ENCODE assay signal across 24 cellular contexts in the genomic region with DNA sequence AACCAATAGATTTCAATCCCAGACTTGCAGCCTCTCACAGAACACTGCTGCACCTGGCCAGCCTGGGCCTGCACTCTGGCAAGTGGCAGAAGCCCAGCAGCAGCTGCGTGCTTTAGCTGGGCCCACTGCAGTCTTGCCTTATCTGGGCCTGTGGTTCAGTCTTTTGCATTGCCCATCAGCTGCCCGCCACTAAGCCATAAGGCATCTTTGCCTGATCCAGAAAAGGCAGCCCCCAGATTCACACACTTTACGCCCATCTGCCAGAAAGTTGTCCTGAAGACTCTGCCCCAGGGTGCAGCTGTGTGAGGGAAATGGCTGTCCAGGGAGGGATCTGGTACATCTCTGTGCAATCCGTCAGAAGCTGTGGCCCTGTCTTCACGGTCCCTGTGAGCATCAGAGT.
DNase-seq lines count a peak whose midpoint lies in the region; ATAC-seq and TF ChIP-seq lines count a peak whose summit lies in the region.
"Had no signal": no experiment of that assay in that cellular context is flagged by ENCODE, and none has a peak within 500 bp of the region (broad histone marks: within the 10 kb centered on the region; RNA-seq: fewer than 3 reads in every experiment).

No MANE protein-coding gene starts in this region.

- H3K27me3 Mint-ChIP-seq in nephron (ENCODE audit: low read depth), result no peaks in the 10 kb centered on the region
- H3K27me3 Mint-ChIP-seq in activated CD4-positive, alpha-beta T cell treated with anti-CD3 and anti-CD28 coated beads, Interleukin-2, amount 10 ng/mL, durations not matched to agents 7 days and 5 days, result no peaks in the 10 kb centered on the region
- H3K27me3 Mint-ChIP-seq: stimulated activated naive CD8-positive, alpha-beta T cell treated with anti-CD3 and anti-CD28 coated beads, Interleukin-15, amount 100 ng/mL, for 72 hours had no signal

- H3K36me3 ChIP-seq in psoas muscle (ENCODE audit: insufficient read depth in 1 of 2, low read depth in 1 of 2), result no peaks in the 10 kb centered on the region
- H3K36me3 ChIP-seq: ovary, tibial artery had no signal

- H3K27ac Mint-ChIP-seq in nephron, result peak overlapping the region; percentile 62 to 71 (median 67)
- no peak overlapping the region for H3K27ac Mint-ChIP-seq in activated CD4-positive, alpha-beta T cell treated with anti-CD3 and anti-CD28 coated beads, Interleukin-2, amount 10 ng/mL, durations not matched to agents 7 days and 5 days
- H3K27ac Mint-ChIP-seq: activated CD4-positive, alpha-beta memory T cell treated with anti-CD3 and anti-CD28 coated beads, Interleukin-2, amount 10 ng/mL, durations not matched to agents 7 days and 5 days; naive thymus-derived CD8-positive, alpha-beta T cell; stimulated activated naive CD8-positive, alpha-beta T cell treated with anti-CD3 and anti-CD28 coated beads, Interleukin-15, amount 100 ng/mL, for 72 hours had no signal

- peaks cover 4% of the 10 kb centered on the region for H3K36me3 Mint-ChIP-seq in nephron (ENCODE audit: low read depth)
- H3K36me3 Mint-ChIP-seq in activated CD4-positive, alpha-beta T cell treated with anti-CD3 and anti-CD28 coated beads, Interleukin-2, amount 10 ng/mL, durations not matched to agents 7 days and 5 days (ENCODE audit: low read depth), result no peaks in the 10 kb centered on the region
- H3K36me3 Mint-ChIP-seq: naive thymus-derived CD8-positive, alpha-beta T cell had no signal

- CTCF ChIA-PET in activated CD4-positive, alpha-beta T cell treated with anti-CD3 and anti-CD28 coated beads, Interleukin-2, amount 10 ng/mL, durations not matched to agents 7 days and 5 days (lab: Charles Lee), result no interaction called here

- H3K9me3 ChIP-seq in psoas muscle, result no peaks in the 10 kb centered on the region
- H3K9me3 ChIP-seq: ovary, tibial artery had no signal

- no peak overlapping the region for H3K27ac ChIP-seq in psoas muscle
- H3K27ac ChIP-seq: C4-2B, ovary, tibial artery had no signal

- no peak overlapping the region for H3K4me3 ChIP-seq in psoas muscle
- H3K4me3 ChIP-seq: ovary, tibial artery had no signal

- 41 to 50% (median 42%) methylated on average over 5 of the region's 5 CpGs for WGBS in psoas muscle, 3 donors

- H3K9me3 Mint-ChIP-seq in nephron, result no peaks in the 10 kb centered on the region
- no peaks in the 10 kb centered on the region for H3K9me3 Mint-ChIP-seq in activated CD4-positive, alpha-beta T cell treated with anti-CD3 and anti-CD28 coated beads, Interleukin-2, amount 10 ng/mL, durations not matched to agents 7 days and 5 days
- H3K9me3 Mint-ChIP-seq: activated CD4-positive, alpha-beta memory T cell treated with anti-CD3 and anti-CD28 coated beads, Interleukin-2, amount 10 ng/mL, durations not matched to agents 7 days and 5 days; naive thymus-derived CD8-positive, alpha-beta T cell had no signal

- peak overlapping the region; percentile 43 to 83 (median 72) for H3K4me3 Mint-ChIP-seq in nephron
- no peak overlapping the region for H3K4me3 Mint-ChIP-seq in activated CD4-positive, alpha-beta T cell treated with anti-CD3 and anti-CD28 coated beads, Interleukin-2, amount 10 ng/mL, durations not matched to agents 7 days and 5 days
- H3K4me3 Mint-ChIP-seq: activated CD4-positive, alpha-beta memory T cell treated with anti-CD3 and anti-CD28 coated beads, Interleukin-2, amount 10 ng/mL, durations not matched to agents 7 days and 5 days; naive thymus-derived CD8-positive, alpha-beta T cell; stimulated activated naive CD8-positive, alpha-beta T cell treated with anti-CD3 and anti-CD28 coated beads, Interleukin-15, amount 100 ng/mL, for 72 hours had no signal

- H3K4me1 ChIP-seq in psoas muscle, result no peaks in the 10 kb centered on the region
- H3K4me1 ChIP-seq: tibial artery had no signal

- POLR2A ChIA-PET in activated CD4-positive, alpha-beta T cell treated with anti-CD3 and anti-CD28 coated beads, Interleukin-2, amount 10 ng/mL, durations not matched to agents 7 days and 5 days (lab: Charles Lee), result no interaction called here

- intact Hi-C loops in psoas muscle (cut with DNase I), result no loop called here

- DNase-seq in DMS 273 (lab: John Stamatoyannopoulos, UW; ENCODE audit: unreplicated experiment), result peak; percentile 60
- peak; percentile 29 for DNase-seq in LHCN-M2 (ENCODE audit: low read depth)
- peak; percentile 45 for DNase-seq in ecto neural progenitor cell (ENCODE audit: low spot score)
- no peak for DNase-seq in stimulated activated CD4-positive, alpha-beta T cell treated with anti-CD3 and anti-CD28 coated beads, Interleukin-15, amount 100 ng/mL, for 24 hours
- DNase-seq in psoas muscle, result no peak
- no peak for DNase-seq in activated CD4-positive, alpha-beta T cell treated with anti-CD3 and anti-CD28 coated beads, Interleukin-2, amount 10 ng/mL, durations not matched to agents 7 days and 5 days
- DNase-seq: activated CD4-positive, alpha-beta memory T cell treated with anti-CD3 and anti-CD28 coated beads, Interleukin-2, amount 10 ng/mL, durations not matched to agents 7 days and 5 days; GDM1; GOT3; Kasumi-1; naive thymus-derived CD8-positive, alpha-beta T cell; NCI-H187 treated with DMSO at 0.1 percent for 48 hours; NCI-H226; NCI-H82; ovary; stimulated activated naive CD8-positive, alpha-beta T cell treated with anti-CD3 and anti-CD28 coated beads, Interleukin-15, amount 100 ng/mL, for 72 hours; tibial artery had no signal

- TF ChIP-seq CTCF in nephron (IDR thresholded peaks at IDR 0.05; ENCODE audit: unreplicated experiment in 3 of 3) (no peak), psoas muscle (IDR thresholded peaks at IDR 0.05) (no peak)

- peaks cover 22% of the 10 kb centered on the region for H3K4me1 Mint-ChIP-seq in nephron
- H3K4me1 Mint-ChIP-seq in activated CD4-positive, alpha-beta T cell treated with anti-CD3 and anti-CD28 coated beads, Interleukin-2, amount 10 ng/mL, durations not matched to agents 7 days and 5 days, result no peaks in the 10 kb centered on the region
- H3K4me1 Mint-ChIP-seq: activated CD4-positive, alpha-beta memory T cell treated with anti-CD3 and anti-CD28 coated beads, Interleukin-2, amount 10 ng/mL, durations not matched to agents 7 days and 5 days; naive thymus-derived CD8-positive, alpha-beta T cell; stimulated activated naive CD8-positive, alpha-beta T cell treated with anti-CD3 and anti-CD28 coated beads, Interleukin-15, amount 100 ng/mL, for 72 hours had no signal

- no peaks in the 10 kb centered on the region for H3K27me3 ChIP-seq in psoas muscle (ENCODE audit: insufficient read depth in 3 of 3, low read length in 2 of 3)
- H3K27me3 ChIP-seq: ovary, tibial artery had no signal

- ATAC-seq in psoas muscle, result no peak
- ATAC-seq in HG03521 (IDR thresholded peaks at IDR 0.05; ENCODE audit: unreplicated experiment), result no peak
- ATAC-seq: activated CD4-positive, CD25-positive, alpha-beta regulatory T cell treated with anti-CD3 and anti-CD28 coated beads, Interleukin-2, amount 50 U/mL, for 24 hours; left lobe of liver; naive thymus-derived CD8-positive, alpha-beta T cell; right cardiac atrium; Right ventricle myocardium inferior; stimulated activated naive CD8-positive, alpha-beta T cell treated with anti-CD3 and anti-CD28 coated beads, Interleukin-15, amount 100 ng/mL, for 72 hours had no signal

Comparison
In these comparisons a context has a peak if more than half of its experiments do, and no peak if none do; other contexts are left out.
1. DNase-seq: peak in DMS 273 (single experiment), LHCN-M2 (single experiment) and ecto neural progenitor cell (single experiment); none in stimulated activated CD4-positive, alpha-beta T cell treated with anti-CD3 and anti-CD28 coated beads, Interleukin-15, amount 100 ng/mL, for 24 hours (single experiment), psoas muscle (0 of 2) and activated CD4-positive, alpha-beta T cell treated with anti-CD3 and anti-CD28 coated beads, Interleukin-2, amount 10 ng/mL, durations not matched to agents 7 days and 5 days (single experiment).